29 cellular contexts compared by ENCODE assay signal in the genomic region with DNA sequence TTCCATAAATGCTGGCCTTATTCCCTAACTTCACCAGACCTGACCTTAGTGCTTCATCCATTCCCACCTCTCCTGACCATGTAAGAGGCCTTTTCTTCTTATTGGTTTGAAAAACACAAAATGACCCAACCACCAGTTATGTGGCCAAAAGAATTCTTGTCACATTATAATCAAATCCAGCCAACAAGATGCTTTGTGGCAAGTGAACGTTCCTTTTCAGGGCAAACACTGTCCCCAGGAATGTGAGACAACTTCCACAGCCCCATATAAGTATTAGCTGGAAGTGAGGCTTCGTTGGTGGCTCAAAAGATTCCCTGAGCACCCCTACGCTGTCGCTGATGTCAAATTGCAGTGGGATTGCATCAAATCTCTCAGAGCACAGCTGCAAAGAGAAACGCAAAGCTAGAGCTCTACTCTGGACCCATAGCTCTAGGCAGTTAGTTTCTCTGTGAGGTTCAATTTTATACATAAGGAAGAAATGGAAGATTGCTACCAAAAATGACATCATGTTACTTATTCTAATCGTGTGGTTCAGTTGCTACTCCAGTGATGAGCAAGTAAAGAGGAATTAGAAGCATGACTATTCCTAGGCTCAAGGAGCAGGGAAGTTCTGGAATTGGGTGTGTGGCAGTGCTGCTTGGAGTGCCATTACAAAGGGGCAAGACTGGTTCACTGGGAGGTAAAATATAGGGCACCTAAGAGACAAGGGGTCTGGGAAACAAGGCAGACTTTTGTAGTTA. TPM values are rescaled to one million over a fixed set of nuclear protein-coding genes. Genes with fewer than 3 reads are reported as not detected.
DNase-seq lines count a peak whose midpoint lies in the region; TF ChIP-seq lines count a peak whose summit lies in the region.
"Had no signal": no experiment of that assay in that cellular context is flagged by ENCODE, and none has a peak within 500 bp of the region (broad histone marks: within the 10 kb centered on the region; RNA-seq: fewer than 3 reads in every experiment).

No MANE protein-coding gene starts in this region.

- no peaks in the 10 kb centered on the region for H3K79me1 ChIP-seq in H9 (ENCODE audit: insufficient read depth, low read depth, low read length, poor library complexity, severe bottlenecking)

- peak; percentile 17 for DNase-seq in mammary epithelial cell
- no peak for DNase-seq in breast epithelium (ENCODE audit: low spot score in 2 of 2)
- DNase-seq in RPMI7951 (ENCODE audit: low read depth), result peak; percentile 50
- peak; percentile 6 to 40 for DNase-seq in foreskin fibroblast
- no peak for DNase-seq in germinal center (ENCODE audit: low spot score)
- DNase-seq in NCI-H1092 treated with DMSO at 0.1 percent for 48 hours (lab: John Stamatoyannopoulos, UW), result no peak
- DNase-seq in H9, result no peak
- DNase-seq in GDM1 (lab: John Stamatoyannopoulos, UW), result no peak
- DNase-seq: activated CD4-positive, alpha-beta T cell treated with anti-CD3 and anti-CD28 coated beads for 36 hours; activated naive CD4-positive, alpha-beta T cell treated with anti-CD3 and anti-CD28 coated beads, Interleukin-2, amount 50 U/mL, for 16 hours; activated T-cell treated with anti-CD3 and anti-CD28 coated beads, Interleukin-2, amount 50 U/mL, for 72 hours; anterior cingulate cortex; gastrocnemius medialis; NCI-H1048; NCI-H226; NCI-H774; stimulated activated CD4-positive, alpha-beta T cell treated with anti-CD3 and anti-CD28 coated beads, Interleukin-12 subunit alpha, Interleukin-12 subunit beta, amount 100 ng/mL, for 4 hours; T-cell; tibial artery had no signal

- H3K4me3 Mint-ChIP-seq in H9, result no peak overlapping the region
- H3K4me3 Mint-ChIP-seq: activated CD4-positive, alpha-beta T cell treated with anti-CD3 and anti-CD28 coated beads for 36 hours; activated T-cell treated with anti-CD3 and anti-CD28 coated beads, Interleukin-2, amount 50 U/mL, for 72 hours; CD14-positive monocyte; central memory CD8-positive, alpha-beta T cell; stimulated activated naive CD8-positive, alpha-beta T cell treated with anti-CD3 and anti-CD28 coated beads, Interleukin-15, Interleukin-2, amounts not matched to agents 100 ng/mL and 50 ng/mL, for 24 hours; T-cell had no signal

- H3K27ac Mint-ChIP-seq in H9, result no peak overlapping the region
- H3K27ac Mint-ChIP-seq: activated CD4-positive, alpha-beta T cell treated with anti-CD3 and anti-CD28 coated beads for 36 hours; activated T-cell treated with anti-CD3 and anti-CD28 coated beads, Interleukin-2, amount 50 U/mL, for 72 hours; CD14-positive monocyte; stimulated activated naive CD8-positive, alpha-beta T cell treated with anti-CD3 and anti-CD28 coated beads, Interleukin-15, Interleukin-2, amounts not matched to agents 100 ng/mL and 50 ng/mL, for 24 hours; T-cell had no signal

- H4K91ac ChIP-seq in H9 (ENCODE audit: insufficient read length, low read depth, low read length), result no peak overlapping the region

- H3K4me2 ChIP-seq in mammary epithelial cell (ENCODE audit: insufficient read depth, low read depth, low read length), result no peak overlapping the region
- no peak overlapping the region for H3K4me2 ChIP-seq in H9 (ENCODE audit: insufficient read depth, insufficient read length, low read length)
- H3K4me2 ChIP-seq: KMS-11 had no signal

- H3K56ac ChIP-seq in H9 (ENCODE audit: insufficient read length, low read depth, low read length), result no peak overlapping the region

- no peak overlapping the region for H3K14ac ChIP-seq in H9 (ENCODE audit: insufficient read depth, low read length)

- H3K4ac ChIP-seq in H9 (ENCODE audit: low read depth, low read length), result no peak overlapping the region

- H3T11ph ChIP-seq in H9 (ENCODE audit: low read length), result no peak overlapping the region

- H3K36me3 Mint-ChIP-seq in H9 (ENCODE audit: insufficient read depth in 1 of 3, low read depth in 3 of 3), result no peaks in the 10 kb centered on the region; a peak in 2 of 7 replicates
- H3K36me3 Mint-ChIP-seq: CD14-positive monocyte, T-cell had no signal

- H2AK5ac ChIP-seq in H9 (ENCODE audit: insufficient read length, low read length), result no peak overlapping the region

- no peak overlapping the region for H2BK20ac ChIP-seq in H9 (ENCODE audit: low read depth, low read length, poor library complexity, severe bottlenecking)

- H3K23ac ChIP-seq in H9 (ENCODE audit: insufficient read length, low read depth, low read length), result no peak overlapping the region

- CTCF ChIA-PET in mammary epithelial cell (lab: Charles Lee; ENCODE audit: low non-redundant PET), result no interaction called here

- no TSS peak for BruUV-seq in mammary epithelial cell (replicated peaks; lab: Mats Ljungman, UMichigan)

- no peak overlapping the region for H3K27ac ChIP-seq in mammary epithelial cell (ENCODE audit: insufficient read depth, low read depth, low read length)
- peak overlapping the region in 1 of 2 donors; percentile 19 for H3K27ac ChIP-seq in breast epithelium
- H3K27ac ChIP-seq in H9 (ENCODE audit: insufficient read length, low read depth, low read length), result no peak overlapping the region
- H3K27ac ChIP-seq: 22Rv1, epithelial cell of prostate, gastrocnemius medialis, KMS-11, right atrium auricular region, tibial artery had no signal

- H3K79me2 ChIP-seq in mammary epithelial cell (ENCODE audit: insufficient read depth, low read length) (no peaks in the 10 kb centered on the region), H9 (ENCODE audit: insufficient read depth, low read length) (no peaks in the 10 kb centered on the region)

- H3K9me3 ChIP-seq in mammary epithelial cell (replicated peaks; ENCODE audit: insufficient read depth, low read length), result no peaks in the 10 kb centered on the region
- H3K9me3 ChIP-seq in breast epithelium, result no peaks in the 10 kb centered on the region
- H3K9me3 ChIP-seq in H9 (ENCODE audit: control insufficient read depth, low read depth, low read length), result no peaks in the 10 kb centered on the region
- H3K9me3 ChIP-seq: gastrocnemius medialis, HAP-1, right atrium auricular region, tibial artery had no signal

- H3K9me3 Mint-ChIP-seq in H9, result peaks cover 0 to 3% of the 10 kb centered on the region in 2 experiments; a peak in 1 of 5 replicates
- H3K9me3 Mint-ChIP-seq: activated T-cell treated with anti-CD3 and anti-CD28 coated beads, Interleukin-2, amount 50 U/mL, for 72 hours; CD14-positive monocyte; central memory CD8-positive, alpha-beta T cell; stimulated activated naive CD8-positive, alpha-beta T cell treated with anti-CD3 and anti-CD28 coated beads, Interleukin-15, Interleukin-2, amounts not matched to agents 100 ng/mL and 50 ng/mL, for 24 hours; T-cell had no signal

- H3K27me3 ChIP-seq in mammary epithelial cell (ENCODE audit: insufficient read depth, low read length), result peaks cover 2% of the 10 kb centered on the region
- no peaks in the 10 kb centered on the region for H3K27me3 ChIP-seq in breast epithelium
- H3K27me3 ChIP-seq in H9 (ENCODE audit: insufficient read depth, low read length), result peaks cover 11% of the 10 kb centered on the region
- H3K27me3 ChIP-seq: gastrocnemius medialis, right atrium auricular region, tibial artery had no signal

- no peak for TF ChIP-seq CTCF in mammary epithelial cell (conservative IDR thresholded peaks at IDR 0.05 in 1 of 2, IDR thresholded peaks at IDR 0.05 in 1 of 2; ENCODE audit: extremely low read depth in 1 of 2, insufficient read depth in 1 of 2, low read depth in 1 of 2, low read length in 2 of 2)
- no peak for TF ChIP-seq CTCF in breast epithelium (IDR thresholded peaks at IDR 0.05)
- no peak for TF ChIP-seq CTCF in foreskin fibroblast (IDR thresholded peaks at IDR 0.05; ENCODE audit: low read depth, low read length)
- TF ChIP-seq CTCF in H9 (conservative IDR thresholded peaks at IDR 0.05), result no peak

- H3K23me2 ChIP-seq in H9 (ENCODE audit: insufficient read length, low read depth, low read length, poor library complexity, severe bottlenecking), result peaks cover 6% of the 10 kb centered on the region

- no peak overlapping the region for H2BK120ac ChIP-seq in H9 (ENCODE audit: low read depth, low read length, poor library complexity, severe bottlenecking)

- dilution Hi-C loops in mammary epithelial cell (cut with HindIII; ENCODE audit: low sequenced_read_pairs), result no loop called here

- H3K4me1 Mint-ChIP-seq in H9, result peaks cover 4 to 8% of the 10 kb centered on the region in 2 experiments; a peak in 3 of 4 replicates
- H3K4me1 Mint-ChIP-seq: activated CD4-positive, alpha-beta T cell treated with anti-CD3 and anti-CD28 coated beads for 36 hours; CD14-positive monocyte; central memory CD8-positive, alpha-beta T cell; T-cell had no signal

- peaks cover 55% of the 10 kb centered on the region for H3K27me3 Mint-ChIP-seq in H9 (ENCODE audit: low read depth)

- H3K9ac ChIP-seq in mammary epithelial cell (ENCODE audit: insufficient read depth, low read length) (no peak overlapping the region), H9 (ENCODE audit: extremely low read depth, insufficient read length, low read length) (no peak overlapping the region)
- H3K9ac ChIP-seq: KMS-11 had no signal

- no peak overlapping the region for H3K4me3 ChIP-seq in mammary epithelial cell (replicated peaks in 1 of 3; ENCODE audit: insufficient read depth in 1 of 3, low read depth in 2 of 3, low read length in 3 of 3)
- H3K4me3 ChIP-seq in breast epithelium, result no peak overlapping the region
- H3K4me3 ChIP-seq in foreskin fibroblast (ENCODE audit: low read depth in 1 of 2, low read length in 2 of 2), result no peak overlapping the region
- H3K4me3 ChIP-seq: gastrocnemius medialis, HAP-1, right atrium auricular region, tibial artery had no signal

- peaks cover 4% of the 10 kb centered on the region for H3K4me1 ChIP-seq in mammary epithelial cell (ENCODE audit: insufficient read depth, low read length)
- H3K4me1 ChIP-seq in breast epithelium, result no peaks in the 10 kb centered on the region
- no peaks in the 10 kb centered on the region for H3K4me1 ChIP-seq in H9 (ENCODE audit: insufficient read depth, low read length)
- H3K4me1 ChIP-seq: gastrocnemius medialis, HAP-1, right atrium auricular region, tibial artery had no signal

- H4K8ac ChIP-seq in H9 (replicated peaks; ENCODE audit: insufficient read length, low read depth, low read length), result no peak overlapping the region

- no peak overlapping the region for H2BK12ac ChIP-seq in H9 (ENCODE audit: insufficient read length, low read depth, low read length)

- H3K36me3 ChIP-seq in mammary epithelial cell (ENCODE audit: insufficient read depth, low read length), result no peaks in the 10 kb centered on the region
- no peaks in the 10 kb centered on the region for H3K36me3 ChIP-seq in breast epithelium
- H3K36me3 ChIP-seq: gastrocnemius medialis, HAP-1, right atrium auricular region, tibial artery had no signal

- TF ChIP-seq POLR2A in breast epithelium (IDR thresholded peaks at IDR 0.05), result no peak

- no peak overlapping the region for H2BK15ac ChIP-seq in H9 (ENCODE audit: low read depth, low read length)

- in situ Hi-C loops in mammary epithelial cell (cut with MboI; ENCODE audit: low sequenced_read_pairs in 2 of 2), result no loop called here

- intact Hi-C loops in mammary epithelial cell (cut with micrococcal nuclease) (no loop called here), breast epithelium (cut with DNase I; ENCODE audit: low total_unique reads) (no loop called here)

- no peak overlapping the region for H2AFZ ChIP-seq in mammary epithelial cell (ENCODE audit: low read depth, low read length)
- H2AFZ ChIP-seq in H9 (ENCODE audit: low read length), result no peak overlapping the region

- no peak overlapping the region for H3K18ac ChIP-seq in H9 (ENCODE audit: insufficient read length, low read depth, low read length)

- no peak overlapping the region for H2BK5ac ChIP-seq in H9 (ENCODE audit: insufficient read length, low read length)

- WGBS in mammary epithelial cell (ENCODE audit: low coverage, missing lambda C conversion rate), result 38% methylated on average over 6 of the region's 6 CpGs
- WGBS in H9 (ENCODE audit: extremely low coverage, insufficient read length, low lambda C conversion rate), result no CpG with 5 or more reads among the region's 6 CpGs

- no peaks in the 10 kb centered on the region for H4K20me1 ChIP-seq in mammary epithelial cell (ENCODE audit: insufficient read depth, low read length)
- no peaks in the 10 kb centered on the region for H4K20me1 ChIP-seq in H9 (ENCODE audit: control insufficient read depth, insufficient read depth, insufficient read length)

- H4K5ac ChIP-seq in H9 (ENCODE audit: insufficient read length, low read depth, low read length), result no peak overlapping the region

RNA-seq across cellular contexts. Expression of a gene that starts 26.1 kb away (rescaled TPM):
- total RNA-seq in mammary epithelial cell (1 to 10 TPM in 1 of 2 donors, under 1 TPM in 1; 0.50 to 1.1 TPM), breast epithelium (1 to 10 TPM in 1 of 3 donors, under 1 TPM in 1, not detected in 1; 0.73 to 1.6 TPM), H9 (2021) (2.1 and 2.8 TPM in 2 replicates)
- polyA plus RNA-seq in mammary epithelial cell, result 0.53 TPM
- polyA minus RNA-seq in mammary epithelial cell, result not detected
- 1.1 and 1.3 TPM in 2 replicates for total RNA-seq in RPMI7951 (2014; rRNA removed; shearing (Covaris generic))
- total RNA-seq: G401, right atrium auricular region, Right ventricle myocardium inferior had no signal
- polyA plus RNA-seq: CD14-positive monocyte had no signal

Comparison
In these comparisons a context has a peak if more than half of its experiments do, and no peak if none do; other contexts are left out.
1. DNase-seq: peak in mammary epithelial cell (single experiment), RPMI7951 (single experiment) and foreskin fibroblast (2 of 2); none in breast epithelium (0 of 2), germinal center (single experiment), NCI-H1092 treated with DMSO at 0.1 percent for 48 hours (single experiment), H9 (single experiment) and GDM1 (single experiment).